24 cellular contexts compared by ENCODE assay signal in genomic region chr1:2809656-2810055, GRCh38. TPM values are rescaled to one million over a fixed set of nuclear protein-coding genes. Genes with fewer than 3 reads are reported as not detected.
"Had no signal": no experiment of that assay in that cellular context is flagged by ENCODE, and none has a peak within 500 bp of the region (broad histone marks: within the 10 kb centered on the region; RNA-seq: fewer than 3 reads in every experiment).

No MANE protein-coding gene starts in this region.

- H3K4me1 ChIP-seq: colonic mucosa, esophagus muscularis mucosa, foreskin keratinocyte, gastrocnemius medialis, gastroesophageal sphincter, heart left ventricle, heart right ventricle had no signal

- DNase-seq: colonic mucosa; cortex of kidney; dermis blood vessel endothelial cell; dorsolateral prefrontal cortex; effector CD4-positive, alpha-beta T cell; effector CD8-positive, alpha-beta T cell; effector memory CD4-positive, alpha-beta T cell; effector memory CD8-positive, alpha-beta T cell; endodermal cell; erythroblast; esophagus squamous epithelium; foreskin fibroblast; foreskin keratinocyte; foreskin melanocyte; gastrocnemius medialis; glutamatergic neuron; head of caudate nucleus; heart left ventricle; heart right ventricle had no signal

- H3K27ac ChIP-seq: colonic mucosa, coronary artery, dorsolateral prefrontal cortex, epithelial cell of prostate, esophagus muscularis mucosa, esophagus squamous epithelium, foreskin keratinocyte, gastrocnemius medialis, gastroesophageal sphincter, heart left ventricle, heart right ventricle had no signal

- H3K9me3 ChIP-seq: colonic mucosa, gastrocnemius medialis had no signal

- H3K27me3 ChIP-seq: colonic mucosa, foreskin keratinocyte had no signal

- H3K36me3 ChIP-seq: colonic mucosa, esophagus muscularis mucosa, esophagus squamous epithelium, gastrocnemius medialis, gastroesophageal sphincter, heart left ventricle, heart right ventricle had no signal

- H3K4me3 ChIP-seq: colonic mucosa, coronary artery, dorsolateral prefrontal cortex, esophagus muscularis mucosa, esophagus squamous epithelium, gastrocnemius medialis, gastroesophageal sphincter, heart left ventricle, heart right ventricle had no signal

- ATAC-seq: effector memory CD8-positive, alpha-beta T cell; esophagus mucosa; foreskin keratinocyte; gastrocnemius medialis; gastroesophageal sphincter; heart left ventricle had no signal

RNA-seq across cellular contexts. Expression of gene TTC34, which starts 8.2 kb away (rescaled TPM):
- total RNA-seq: gastrocnemius medialis had no signal
